8 cellular contexts compared by ENCODE assay signal in genomic region chr10:17643755-17644484, GRCh38. TPM values are rescaled to one million over a fixed set of nuclear protein-coding genes. Genes with fewer than 3 reads are reported as not detected.
DNase-seq lines count a peak whose midpoint lies in the region; ATAC-seq and TF ChIP-seq lines count a peak whose summit lies in the region.

TSS of gene STAM (plus strand) at chr10:17644151. CDS start at chr10:17644340, 189 bp downstream.

- CTCF ChIA-PET in PC-9 (lab: Charles Lee), result interaction anchor here (0.6 kb wide), 1 partner anchor 144 kb away, joined by 7 read pairs; no protein-coding TSS in a partner anchor

- peaks cover 67% of the 10 kb centered on the region for H3K79me2 ChIP-seq in PC-9 (ENCODE audit: low read depth)

- peak within 1 kb of the TSS; percentile 84 for H2AFZ ChIP-seq in PC-9

- peaks cover 27% of the 10 kb centered on the region; the same call in 1 of the 2 replicates for H3F3A ChIP-seq in PC-9 (ENCODE audit: insufficient read depth, low read depth)

- H3K27ac ChIP-seq in PC-9 (peak within 1 kb of the TSS; percentile 91), mucosa of rectum (ENCODE audit: low read depth in 2 of 2, low read length in 2 of 2) (peak within 1 kb of the TSS; percentile 94 to 95)

- no TSS peak for BruUV-seq in PC-9 (replicated peaks; lab: Mats Ljungman, UMichigan)

- H3K4me3 ChIP-seq in PC-9, result peak within 1 kb of the TSS; percentile 96
- peak within 1 kb of the TSS; percentile 91 to 99 for H3K4me3 ChIP-seq in mucosa of rectum (ENCODE audit: low read length in 2 of 2)

- in situ Hi-C loops in KBM-7 (cut with MboI; ENCODE audit: low pct_unique_long_range_greater_than_20kb, low sequenced_read_pairs), result no loop called here

- intact Hi-C loops in PC-9 (cut with micrococcal nuclease; ENCODE audit: unreplicated experiment), result loop anchor here (1.0 to 5.0 kb wide), 4 partner anchors 11 to 138 kb away; partner anchors contain the start of gene HACD1

- H3K4me2 ChIP-seq in PC-9, result peak within 1 kb of the TSS; percentile 80

- peak; percentile 89 for ATAC-seq in GM21723 (IDR thresholded peaks at IDR 0.05; ENCODE audit: unreplicated experiment)

- TF ChIP-seq POLR2A in erythroblast (IDR thresholded peaks at IDR 0.05; ENCODE audit: low read length), result peak; percentile 96

- POLR2A ChIA-PET in PC-9 (lab: Charles Lee; ENCODE audit: unreplicated experiment), result interaction anchor here (0.6 to 0.9 kb wide), 6 partner anchors 17 to 281 kb away, joined by 3 to 30 read pairs (median 6); no protein-coding TSS in a partner anchor

- peak within 1 kb of the TSS; percentile 76 to 98 for H3K9ac ChIP-seq in mucosa of rectum (ENCODE audit: low read depth in 1 of 2, low read length in 2 of 2)

- DNase-seq in DMS53 treated with DMSO at 0.1 percent for 48 hours (lab: John Stamatoyannopoulos, UW; ENCODE audit: unreplicated experiment) (peak; percentile 98), KBM-7 (peak; percentile 97), PC-9 (peak; percentile 76 to 90), erythroblast (lab: John Stamatoyannopoulos, UW) (peak; percentile 96)
- DNase-seq in activated T-cell treated with anti-CD3 and anti-CD28 coated beads, Interleukin-2, amount 50 U/mL, for 1 hour, result peak; percentile 93
- DNase-seq in stimulated activated CD8-positive, alpha-beta memory T cell treated with anti-CD3 and anti-CD28 coated beads, Interleukin-4, amount 100 ng/mL, for 48 hours, result peak; percentile 94

- H3K27me3 ChIP-seq in PC-9 (ENCODE audit: insufficient read depth, low read depth) (no peaks in the 10 kb centered on the region), mucosa of rectum (ENCODE audit: control insufficient read depth in 2 of 2, insufficient read depth in 2 of 2, low read length in 2 of 2) (no peaks in the 10 kb centered on the region)

- H3K36me3 ChIP-seq in PC-9 (ENCODE audit: low read depth) (no peaks in the 10 kb centered on the region), mucosa of rectum (ENCODE audit: control insufficient read depth in 2 of 2, insufficient read depth in 2 of 2, low read length in 2 of 2) (no peaks in the 10 kb centered on the region)

- H3K4me1 ChIP-seq in PC-9 (replicated peaks; ENCODE audit: insufficient read depth), result peaks cover 30% of the 10 kb centered on the region
- H3K4me1 ChIP-seq in mucosa of rectum (ENCODE audit: control insufficient read depth in 2 of 2, insufficient read depth in 2 of 2, low read length in 2 of 2), result peaks cover 17 to 20% of the 10 kb centered on the region in 2 donors

- H4K20me1 ChIP-seq in PC-9 (ENCODE audit: insufficient read depth), result no peaks in the 10 kb centered on the region

- no peaks in the 10 kb centered on the region for H3K9me2 ChIP-seq in PC-9 (ENCODE audit: insufficient read depth)

- no peaks in the 10 kb centered on the region for H3K9me3 ChIP-seq in PC-9 (ENCODE audit: insufficient read depth, low read depth)
- H3K9me3 ChIP-seq in mucosa of rectum (ENCODE audit: control insufficient read depth in 2 of 2, low read length in 2 of 2), result no peaks in the 10 kb centered on the region

- no peak for TF ChIP-seq CTCF in PC-9 (conservative IDR thresholded peaks at IDR 0.05)

RNA-seq across cellular contexts. Expression of gene STAM, which starts in this region (rescaled TPM):
- 37.0 and 38.8 TPM in 2 replicates for total RNA-seq in PC-9 (2021)

Comparison
In these comparisons a context has a peak if more than half of its experiments do, and no peak if none do; other contexts are left out.
1. Peak in every context shown above with its lines: DNase-seq, ATAC-seq, H3K4me3 ChIP-seq and H3K27ac ChIP-seq.